12 cellular contexts compared by ENCODE assay signal in the genomic region with DNA sequence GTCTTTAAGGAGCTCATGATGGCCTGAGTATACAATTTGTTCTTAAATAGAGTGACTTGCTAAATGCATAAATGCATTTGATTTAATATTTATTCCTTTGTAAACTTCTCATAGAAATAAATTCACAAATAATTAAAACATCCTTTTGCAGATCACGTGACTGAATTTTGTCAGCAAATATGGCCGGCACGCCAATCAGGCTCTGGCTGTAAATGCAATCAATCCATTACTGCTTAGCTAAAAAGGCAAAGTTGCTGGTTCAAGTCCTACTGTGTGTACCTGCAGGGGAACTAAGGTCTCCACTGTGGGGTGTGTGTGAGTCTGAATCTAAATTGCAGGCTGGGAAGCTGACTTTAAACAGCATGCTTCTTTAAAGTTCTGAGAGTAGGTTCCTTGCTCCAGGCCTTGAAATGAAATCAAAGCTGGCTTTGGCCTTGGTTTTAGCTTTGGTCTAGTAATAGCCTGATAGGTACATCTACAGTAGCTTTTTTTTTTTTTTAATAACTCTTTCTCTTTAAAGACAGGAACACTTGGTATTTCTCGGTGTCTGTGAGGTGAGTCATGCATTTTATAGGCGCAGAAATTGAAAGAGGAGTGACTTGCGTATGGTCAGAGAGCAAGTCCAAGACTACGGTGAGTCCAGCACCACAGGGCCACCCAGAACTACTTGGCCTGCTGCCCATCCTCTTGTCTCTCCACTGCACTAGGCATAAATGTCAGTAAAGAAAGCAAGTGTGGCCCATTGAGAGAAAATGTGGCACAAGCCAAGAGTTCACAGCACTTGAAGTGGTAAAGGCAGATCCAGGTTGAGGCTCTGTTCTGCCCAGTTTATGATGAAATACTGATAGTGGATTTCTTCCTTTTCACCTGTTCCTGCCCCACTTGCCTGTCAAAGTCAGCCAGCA. TPM values are rescaled to one million over a fixed set of nuclear protein-coding genes. Genes with fewer than 3 reads are reported as not detected.
A peak's percentile ranks its signal among the peaks of the same experiment; 100 is the strongest.
DNase-seq lines count a peak whose midpoint lies in the region; ATAC-seq, FAIRE-seq and TF ChIP-seq lines count a peak whose summit lies in the region.
"Had no signal": no experiment of that assay in that cellular context is flagged by ENCODE, and none has a peak within 500 bp of the region (broad histone marks: within the 10 kb centered on the region; RNA-seq: fewer than 3 reads in every experiment).

No MANE protein-coding gene starts in this region.

- no peak for TF ChIP-seq POLR2A in K562 (conservative IDR thresholded peaks at IDR 0.05)

- no peaks in the 10 kb centered on the region for H3K79me2 ChIP-seq in K562 (ENCODE audit: control insufficient read depth, insufficient read depth, low read length)

- FAIRE-seq in K562 (lab: Jason Lieb, UNC) = no peak

- H3K27ac Mint-ChIP-seq in activated T-cell treated with anti-CD3 and anti-CD28 coated beads, Interleukin-2, amount 50 U/mL, for 72 hours = no peak overlapping the region
- H3K27ac Mint-ChIP-seq: mesothelial cell of epicardium had no signal

- intact Hi-C loops in K562 (cut with micrococcal nuclease) = no loop called here

- peaks cover 11% of the 10 kb centered on the region for H3K4me1 Mint-ChIP-seq in activated T-cell treated with anti-CD3 and anti-CD28 coated beads, Interleukin-2, amount 50 U/mL, for 72 hours (ENCODE audit: low read depth)

- no peaks in the 10 kb centered on the region for H3K36me3 Mint-ChIP-seq in activated T-cell treated with anti-CD3 and anti-CD28 coated beads, Interleukin-2, amount 50 U/mL, for 72 hours (ENCODE audit: insufficient read depth in 2 of 2)
- H3K36me3 Mint-ChIP-seq: mesothelial cell of epicardium had no signal

- H3K27me3 ChIP-seq in K562 (ENCODE audit: control insufficient read depth in 2 of 2, insufficient read depth in 2 of 2, low read length in 2 of 2) (peaks cover 16 to 24% of the 10 kb centered on the region in 2 experiments; a peak in 4 of 5 replicates), mucosa of rectum (ENCODE audit: control insufficient read depth in 2 of 2, insufficient read depth in 2 of 2, low read length in 2 of 2) (no peaks in the 10 kb centered on the region)

- no peak overlapping the region for H3K4me3 Mint-ChIP-seq in activated T-cell treated with anti-CD3 and anti-CD28 coated beads, Interleukin-2, amount 50 U/mL, for 72 hours
- H3K4me3 Mint-ChIP-seq: mesothelial cell of epicardium had no signal

- H3K4me1 ChIP-seq in K562 (replicated peaks in 1 of 2; ENCODE audit: control insufficient read depth in 2 of 2, insufficient read depth in 2 of 2, low read length in 2 of 2) = peaks cover 0 to 2% of the 10 kb centered on the region in 2 experiments; a peak in 1 of 5 replicates
- H3K4me1 ChIP-seq in mucosa of rectum (ENCODE audit: control insufficient read depth in 2 of 2, insufficient read depth in 2 of 2, low read length in 2 of 2) = peaks cover 3 to 8% of the 10 kb centered on the region in 2 donors

- CTCF ChIA-PET in K562 (lab: Yijun Ruan, JAX; ENCODE audit: low intra/inter-chr PET ratio) = no interaction called here

- ATAC-seq in K562 (no peak), HG02885 (IDR thresholded peaks at IDR 0.05; ENCODE audit: poor library complexity, unreplicated experiment) (no peak)
- ATAC-seq in activated T-cell treated with anti-CD3 and anti-CD28 coated beads, Interleukin-2, amount 50 U/mL, for 72 hours (replicated peaks in 1 of 2) = no peak

- no peaks in the 10 kb centered on the region for H3K9me1 ChIP-seq in K562 (ENCODE audit: control insufficient read depth, insufficient read depth, low read length)

- H3K9me3 ChIP-seq in K562 (replicated peaks; ENCODE audit: control insufficient read depth, insufficient read depth, low read depth, low read length) (no peaks in the 10 kb centered on the region), mucosa of rectum (ENCODE audit: control insufficient read depth in 2 of 2, low read length in 2 of 2) (no peaks in the 10 kb centered on the region)

- peak; percentile 89 for DNase-seq in Caki2 (ENCODE audit: low read depth)
- peak; percentile 89 for DNase-seq in LoVo (ENCODE audit: low spot score)
- no peak for DNase-seq in K562 (ENCODE audit: extremely low read depth in 1 of 4, low spot score in 3 of 4)
- DNase-seq in activated T-cell treated with anti-CD3 and anti-CD28 coated beads, Interleukin-2, amount 50 U/mL, for 72 hours = no peak
- DNase-seq in amniotic stem cell (lab: John Stamatoyannopoulos, UW) = no peak
- DNase-seq in HuH-7.5 (ENCODE audit: low spot score) = no peak
- DNase-seq: activated naive CD4-positive, alpha-beta T cell; NCI-H187 treated with DMSO at 0.1 percent for 48 hours; stimulated activated CD4-positive, alpha-beta T cell treated with anti-CD3 and anti-CD28 coated beads, Interleukin-15, amount 100 ng/mL, for 24 hours had no signal

- peak overlapping the region; percentile 16; the same call in 1 of the 2 replicates for H2AFZ ChIP-seq in K562 (ENCODE audit: low read depth, low read length)

- TF ChIP-seq EP300 in K562 (IDR thresholded peaks at IDR 0.05; ENCODE audit: low read length) = no peak

- WGBS in K562 (ENCODE audit: insufficient coverage, low coverage, missing lambda C conversion rate) = 1% methylated on average over 7 of the region's 7 CpGs

- H3K27me3 Mint-ChIP-seq in activated T-cell treated with anti-CD3 and anti-CD28 coated beads, Interleukin-2, amount 50 U/mL, for 72 hours (ENCODE audit: low read depth) = peaks cover 9% of the 10 kb centered on the region

- H3K36me3 ChIP-seq in K562 (ENCODE audit: control insufficient read depth, insufficient read depth, low read length) = no peaks in the 10 kb centered on the region
- no peaks in the 10 kb centered on the region for H3K36me3 ChIP-seq in mucosa of rectum (ENCODE audit: control insufficient read depth in 2 of 2, insufficient read depth in 2 of 2, low read length in 2 of 2)

- H3K27ac ChIP-seq in K562 (ENCODE audit: extremely low read depth, low read depth, low read length) = no peak overlapping the region
- H3K27ac ChIP-seq in mucosa of rectum (ENCODE audit: low read depth in 2 of 2, low read length in 2 of 2) = peak overlapping the region; percentile 54 to 68

- H3K4me2 ChIP-seq in K562 (ENCODE audit: insufficient read depth, low read length) = no peak overlapping the region

- POLR2A ChIA-PET in K562 (lab: Yijun Ruan, JAX) = interaction anchor here (0.9 kb wide), 1 partner anchor 9 kb away, joined by 3 read pairs; no protein-coding TSS in a partner anchor

- H4K20me1 ChIP-seq in K562 (replicated peaks; ENCODE audit: control insufficient read depth, insufficient read depth, low read length) = 0 out of 2 replicates have a peak, but pooled peaks cover 4% of the 10 kb centered on the region

- TF ChIP-seq CTCF in K562 (IDR thresholded peaks at IDR 0.05 in 2 of 3, conservative IDR thresholded peaks at IDR 0.05 in 1 of 3; ENCODE audit: insufficient read depth in 2 of 3, low read depth in 1 of 3, low read length in 3 of 3) = no peak

- in situ Hi-C loops in Caki2 (cut with HindIII; ENCODE audit: low pct_unique_long_range_greater_than_20kb, low sequenced_read_pairs) (no loop called here), K562 (cut with MboI) (no loop called here)

- no peak for TF ChIP-seq RAD21 in K562 (CRISPR knock-in tag; conservative IDR thresholded peaks at IDR 0.05 in 1 of 2, IDR thresholded peaks at IDR 0.05 in 1 of 2)

- peaks cover 0 to 3% of the 10 kb centered on the region in 2 donors for H3K9me3 Mint-ChIP-seq in activated T-cell treated with anti-CD3 and anti-CD28 coated beads, Interleukin-2, amount 50 U/mL, for 72 hours
- H3K9me3 Mint-ChIP-seq: mesothelial cell of epicardium had no signal

- H3K9ac ChIP-seq in K562 (ENCODE audit: insufficient read depth in 1 of 2, low read depth in 2 of 2, low read length in 2 of 2) = no peak overlapping the region
- no peak overlapping the region for H3K9ac ChIP-seq in mucosa of rectum (ENCODE audit: low read depth in 1 of 2, low read length in 2 of 2)

- BruUV-seq in K562 (replicated peaks; lab: Mats Ljungman, UMichigan) = no TSS peak

- H3K4me3 ChIP-seq in K562 = no peak overlapping the region
- peak overlapping the region in 1 of 2 donors; percentile 15 for H3K4me3 ChIP-seq in mucosa of rectum (ENCODE audit: low read length in 2 of 2)

TF ChIP-seq in K562, 482 proteins besides CTCF, POLR2A, EP300 and RAD21 (continues in another document):
- TF ChIP-seq ZFP1 (CRISPR knock-in tag; IDR thresholded peaks at IDR 0.05) = no peak
- TF ChIP-seq TOE1 (IDR thresholded peaks at IDR 0.05; ENCODE audit: borderline replicate concordance) = peak; percentile 76
- TF ChIP-seq TOE1 (CRISPR knock-in tag; IDR thresholded peaks at IDR 0.05; ENCODE audit: borderline replicate concordance, low read depth) = no peak
- 0 out of 2 replicates have a peak, but pooled peaks have one; percentile 16 for TF ChIP-seq ZKSCAN1 (IDR thresholded peaks at IDR 0.05; ENCODE audit: low read depth, low read length)

RNA-seq across cellular contexts. Expression of a gene that starts 36.2 kb away (rescaled TPM):
- 9.8 and 11.7 TPM in 2 replicates for total RNA-seq in Caki2 (2014; rRNA removed; shearing (Covaris generic); ENCODE audit: low replicate concordance)
- total RNA-seq in K562 (2011; cell fraction: chromatin; rRNA removed; ENCODE audit: low replicate concordance) = 2.5 and 10.4 TPM in 2 replicates
- 1.1 and 1.2 TPM in 2 replicates for total RNA-seq in K562 (2011; cell fraction: nucleolus; rRNA removed)
- 1.8 and 3.4 TPM in 2 replicates for total RNA-seq in K562 (2011; cell fraction: nucleoplasm; rRNA removed)
- total RNA-seq in K562 (2014; rRNA removed) (0.73 and 1.3 TPM in 2 replicates), K562 (2014; rRNA removed; fragmentation: Illumina TruSeq; extraction: Trizol) (1.6 and 1.7 TPM in 2 replicates), K562 (2015; rRNA removed; fragmentation: Illumina TruSeq; extraction: Trizol) (0.94 and 1.2 TPM in 2 replicates), K562 (2021) (1.6 and 2.1 TPM in 2 replicates)
- polyA plus RNA-seq in K562 (2011; rRNA removed) (1.5 and 2.4 TPM in 2 replicates), K562 (2014; fragmentation: Illumina TruSeq; extraction: Trizol) (0.83 and 0.91 TPM in 2 replicates), K562 (2014; fragmentation: Nextera tagmentation; extraction: Ambion mirVana) (1 to 10 TPM in 1 of 2 experiments, under 1 TPM in 1; 0.73 to 1.6 TPM), K562 (2014; rRNA removed) (1.1 and 1.4 TPM in 2 replicates)
- polyA plus RNA-seq in K562 (2011; cell fraction: cytosol; rRNA removed) = 0.52 and 1.5 TPM in 2 replicates
- polyA plus RNA-seq in K562 (2011; cell fraction: nucleus; rRNA removed) = 1.5 and 2.3 TPM in 2 replicates
- polyA plus RNA-seq in K562 (2012) = 1.6 and 2.3 TPM in 2 replicates
- 3.9 and 5.5 TPM in 2 replicates for polyA minus RNA-seq in K562 (2011; rRNA and poly(A)+ RNA removed)
- 0.86 and 3.0 TPM in 2 replicates for polyA minus RNA-seq in K562 (2011; cell fraction: cytosol; rRNA and poly(A)+ RNA removed)
- polyA minus RNA-seq in K562 (2011; cell fraction: nucleus; rRNA and poly(A)+ RNA removed) = 2.7 and 4.8 TPM in 2 replicates
- 10 to 100 TPM; 43.9 to 50.7 TPM for total RNA-seq in activated T-cell treated with anti-CD3 and anti-CD28 coated beads, Interleukin-2, amount 50 U/mL, for 72 hours

Comparison
In these comparisons a context has a peak if more than half of its experiments do, and no peak if none do; other contexts are left out.
1. DNase-seq: peak in Caki2 (single experiment) and LoVo (single experiment); none in K562 (0 of 4), activated T-cell treated with anti-CD3 and anti-CD28 coated beads, Interleukin-2, amount 50 U/mL, for 72 hours (0 of 2), amniotic stem cell (single experiment) and HuH-7.5 (single experiment).